In genomic region chr4:183722738-183723560, GRCh38 we compare ENCODE assay signal across 8 cellular contexts.
DNase-seq lines count a peak whose midpoint lies in the region; ATAC-seq and TF ChIP-seq lines count a peak whose summit lies in the region.

No MANE protein-coding gene starts in this region.

- peak overlapping the region; percentile 83 for H3K4me3 Mint-ChIP-seq in glutamatergic neuron (ENCODE audit: unreplicated experiment)

- H3K27me3 Mint-ChIP-seq in glutamatergic neuron (ENCODE audit: unreplicated experiment) = peaks cover 9% of the 10 kb centered on the region

- H3K4me1 ChIP-seq in PC-3 (ENCODE audit: insufficient read depth, low read length) (peaks cover 9% of the 10 kb centered on the region), ovary (ENCODE audit: insufficient read depth) (peaks cover 3% of the 10 kb centered on the region), aorta (ENCODE audit: control insufficient read depth in 1 of 2, insufficient read depth in 2 of 2, low read length in 2 of 2) (no peaks in the 10 kb centered on the region)

- no peaks in the 10 kb centered on the region for H3F3A ChIP-seq in PC-3 (ENCODE audit: low read length, unreplicated experiment)

- TF ChIP-seq CTCF in PC-3 (conservative IDR thresholded peaks at IDR 0.05; ENCODE audit: low read depth, low read length) = no peak; the same call in 1 of the 2 replicates
- TF ChIP-seq CTCF in glutamatergic neuron (IDR thresholded peaks at IDR 0.05; ENCODE audit: partially characterized antibody, unreplicated experiment) = no peak
- TF ChIP-seq CTCF in ovary (IDR thresholded peaks at IDR 0.05) = no peak

- H3K4me2 ChIP-seq in PC-3 (ENCODE audit: low read length) = peak overlapping the region; percentile 77

- WGBS in ovary, 3 donors = 10 to 12% (median 11%) methylated on average over 47 to 70 of the region's 70 CpGs
- 10 to 15% methylated on average over 56 to 70 of the region's 70 CpGs for WGBS in aorta, 2 donors

- H3K9me3 ChIP-seq in PC-3 (ENCODE audit: low read length) = no peaks in the 10 kb centered on the region
- no peaks in the 10 kb centered on the region for H3K9me3 ChIP-seq in ovary
- H3K9me3 ChIP-seq in aorta (ENCODE audit: control insufficient read depth, low read length) = no peaks in the 10 kb centered on the region

- no peaks in the 10 kb centered on the region for H3K36me3 Mint-ChIP-seq in glutamatergic neuron (ENCODE audit: unreplicated experiment)

- H3K79me2 ChIP-seq in PC-3 (ENCODE audit: low read length) = no peaks in the 10 kb centered on the region

- no peaks in the 10 kb centered on the region for H4K20me1 ChIP-seq in PC-3 (ENCODE audit: low read length)

- no peak for TF ChIP-seq EP300 in ovary (IDR thresholded peaks at IDR 0.05)

- H3K36me3 ChIP-seq in PC-3 (ENCODE audit: low read depth, low read length) (no peaks in the 10 kb centered on the region), ovary (no peaks in the 10 kb centered on the region), aorta (ENCODE audit: control insufficient read depth in 1 of 2, insufficient read depth in 2 of 2, low read length in 1 of 2) (no peaks in the 10 kb centered on the region)

- intact Hi-C loops in PC-3 (cut with micrococcal nuclease) = no loop called here
- intact Hi-C loops in ovary (cut with DNase I) = loop anchor here in 1 of 4 donors (10.0 kb wide), 1 partner anchor 248 kb away; no protein-coding TSS in a partner anchor
- intact Hi-C loops in aorta (cut with DNase I) = no loop called here

- H2AFZ ChIP-seq in PC-3 (ENCODE audit: low read length) = peak overlapping the region; percentile 50; the same call in 1 of the 2 replicates

- POLR2A ChIA-PET in PC-3 (lab: Charles Lee; ENCODE audit: unreplicated experiment) = no interaction called here

- no peaks in the 10 kb centered on the region for H3K9me2 ChIP-seq in PC-3 (replicated peaks; ENCODE audit: low read length)

- ATAC-seq in GM19438 (IDR thresholded peaks at IDR 0.05; ENCODE audit: low read depth, unreplicated experiment) (peak; percentile 74), HG03520 (IDR thresholded peaks at IDR 0.05; ENCODE audit: unreplicated experiment) (peak; percentile 70), PC-3 (peak; percentile 93), aorta (ENCODE audit: low FRiP score) (peak; percentile 76)

- peaks cover 8% of the 10 kb centered on the region for H3K4me1 Mint-ChIP-seq in glutamatergic neuron (ENCODE audit: low read depth, unreplicated experiment)

- peak overlapping the region; percentile 69 for H3K9ac ChIP-seq in PC-3 (ENCODE audit: low read length)

- CTCF ChIA-PET in PC-3 (lab: Charles Lee) = no interaction called here

- peak overlapping the region; percentile 49 for H3K4me3 ChIP-seq in PC-3 (ENCODE audit: low read length)
- H3K4me3 ChIP-seq in ovary = peak overlapping the region; percentile 42
- H3K4me3 ChIP-seq in aorta (ENCODE audit: low read length in 2 of 2) = peak overlapping the region; percentile 64 to 66

- H3K27ac ChIP-seq in PC-3 (ENCODE audit: low read length) = peak overlapping the region; percentile 76
- H3K27ac ChIP-seq in ovary = peak overlapping the region; percentile 2 to 26
- H3K27ac ChIP-seq in aorta (ENCODE audit: low read depth in 1 of 2, low read length in 2 of 2) = no peak overlapping the region

- no TSS peak for BruUV-seq in PC-3 (replicated peaks; lab: Mats Ljungman, UMichigan)

- peak; percentile 79 for DNase-seq in CD1c-positive myeloid dendritic cell (ENCODE audit: extremely low spot score)
- peak; percentile 75 for DNase-seq in PC-3
- DNase-seq in activated gamma-delta T cell (lab: John Stamatoyannopoulos, UW) = peak; percentile 45
- DNase-seq in glutamatergic neuron = peak; percentile 69
- peak; percentile 51 to 74 (median 56) for DNase-seq in ovary
- DNase-seq in aorta = peak; percentile 69 to 87

- no peak for TF ChIP-seq POLR2A in ovary (IDR thresholded peaks at IDR 0.05)

- peak overlapping the region; percentile 86 for H3K27ac Mint-ChIP-seq in glutamatergic neuron (ENCODE audit: unreplicated experiment)

- peaks cover 17% of the 10 kb centered on the region for H3K9me3 Mint-ChIP-seq in glutamatergic neuron (ENCODE audit: unreplicated experiment)

- H3K27me3 ChIP-seq in PC-3 (ENCODE audit: low read length) = no peaks in the 10 kb centered on the region
- no peaks in the 10 kb centered on the region for H3K27me3 ChIP-seq in ovary
- H3K27me3 ChIP-seq in aorta (ENCODE audit: control insufficient read depth in 1 of 2, insufficient read depth in 2 of 2, low read length in 1 of 2) = no peaks in the 10 kb centered on the region

Comparison
In these comparisons a context has a peak if more than half of its experiments do, and no peak if none do; other contexts are left out.
1. H3K27ac ChIP-seq: peak in PC-3 (single experiment) and ovary (2 of 2); none in aorta (0 of 2).
2. Peak in every context shown above with its lines, with median percentiles within 50 percentile points of each other: DNase-seq, ATAC-seq and H3K4me3 ChIP-seq.